ENCODE assay signal across 26 cellular contexts in genomic region chr2:17164550-17164949, GRCh38.
"Had no signal": no experiment of that assay in that cellular context is flagged by ENCODE, and none has a peak within 500 bp of the region (broad histone marks: within the 10 kb centered on the region; RNA-seq: fewer than 3 reads in every experiment).

No MANE protein-coding gene starts in this region.

- H3K9me3 Mint-ChIP-seq: brain; dendritic cell treated with granulocyte-macrophage colony-stimulating factor and Interleukin-4, amounts not matched to agents 40 ng/mL and 50 ng/mL, for 4 days; endodermal cell; mesothelial cell of epicardium had no signal

- H3K4me3 Mint-ChIP-seq: activated T-cell treated with anti-CD3 and anti-CD28 coated beads, Interleukin-2, amount 50 U/mL, for 72 hours; brain; dendritic cell treated with granulocyte-macrophage colony-stimulating factor and Interleukin-4, amounts not matched to agents 40 ng/mL and 50 ng/mL, for 4 days; endodermal cell; mesothelial cell of epicardium; naive thymus-derived CD4-positive, alpha-beta T cell had no signal

- H3K27ac ChIP-seq: epithelial cell of prostate, esophagus squamous epithelium, pancreas, psoas muscle, right atrium auricular region, spleen, testis, VCaP had no signal

- H3K27ac Mint-ChIP-seq: activated naive CD4-positive, alpha-beta T cell treated with anti-CD3 and anti-CD28 coated beads, Interleukin-2, amount 50 U/mL, for 72 hours; activated T-cell treated with anti-CD3 and anti-CD28 coated beads, Interleukin-2, amount 50 U/mL, for 72 hours; brain; dendritic cell treated with granulocyte-macrophage colony-stimulating factor and Interleukin-4, amounts not matched to agents 40 ng/mL and 50 ng/mL, for 4 days; endodermal cell; mesothelial cell of epicardium; naive thymus-derived CD4-positive, alpha-beta T cell had no signal

- H3K4me1 Mint-ChIP-seq: endodermal cell; naive thymus-derived CD4-positive, alpha-beta T cell had no signal

- H3K36me3 ChIP-seq: esophagus squamous epithelium, pancreas, right atrium auricular region, spleen had no signal

- H3K4me1 ChIP-seq: esophagus squamous epithelium, pancreas, psoas muscle, right atrium auricular region, spleen, testis had no signal

- H3K27me3 ChIP-seq: esophagus squamous epithelium, pancreas, right atrium auricular region, spleen, testis had no signal

- H3K4me3 ChIP-seq: esophagus squamous epithelium, pancreas, psoas muscle, right atrium auricular region, spleen, testis had no signal

- H3K27me3 Mint-ChIP-seq: brain; dendritic cell treated with granulocyte-macrophage colony-stimulating factor and Interleukin-4, amounts not matched to agents 40 ng/mL and 50 ng/mL, for 4 days; naive thymus-derived CD4-positive, alpha-beta T cell had no signal

- DNase-seq: activated CD4-positive, alpha-beta T cell treated with anti-CD3 and anti-CD28 coated beads for 4 hours; activated CD4-positive, alpha-beta T cell treated with anti-CD3 and anti-CD28 coated beads, Interleukin-2, amount 50 U/mL, for 4 hours; activated naive CD4-positive, alpha-beta T cell; activated T-cell treated with anti-CD3 and anti-CD28 coated beads for 4 hours; activated T-cell treated with anti-CD3 and anti-CD28 coated beads, Interleukin-2, amount 50 U/mL, for 72 hours; aorta; caudate nucleus; endodermal cell; esophagus squamous epithelium; head of caudate nucleus; hippocampal formation; naive thymus-derived CD4-positive, alpha-beta T cell; nucleus accumbens; pancreas; psoas muscle; spleen; stimulated activated naive CD4-positive, alpha-beta T cell treated with Interleukin-2 at 50 U/mL for 16 hours; T-helper 9 cell; testis had no signal

- ATAC-seq: activated naive CD4-positive, alpha-beta T cell treated with anti-CD3 and anti-CD28 coated beads, Interleukin-2, amount 50 U/mL, for 72 hours; activated T-cell treated with anti-CD3 and anti-CD28 coated beads, Interleukin-2, amount 50 U/mL, for 72 hours; naive thymus-derived CD4-positive, alpha-beta T cell; pancreas; psoas muscle had no signal

- H3K9me3 ChIP-seq: esophagus squamous epithelium, pancreas, psoas muscle, right atrium auricular region, spleen, testis had no signal
